27 cellular contexts compared by ENCODE assay signal in the genomic region with DNA sequence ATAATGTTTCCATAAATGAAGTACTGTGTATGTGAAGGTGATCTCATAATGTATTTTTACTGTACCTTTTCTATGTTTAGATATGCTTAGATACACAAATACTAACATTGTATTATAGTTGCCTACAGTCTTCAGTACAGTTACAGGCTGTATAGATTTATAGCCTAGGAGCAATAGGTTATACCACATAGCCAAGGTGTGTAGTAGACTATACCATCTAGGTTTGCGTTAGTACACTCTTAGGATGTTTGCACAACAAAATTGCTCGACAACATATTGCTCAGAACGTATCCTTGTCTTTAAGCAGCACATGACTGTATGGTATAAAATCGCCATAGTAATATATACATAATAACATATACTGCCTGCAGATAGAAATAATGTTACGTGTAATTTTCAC. TPM values are rescaled to one million over a fixed set of nuclear protein-coding genes. Genes with fewer than 3 reads are reported as not detected.
DNase-seq lines count a peak whose midpoint lies in the region; ATAC-seq, FAIRE-seq and TF ChIP-seq lines count a peak whose summit lies in the region.
"Had no signal": no experiment of that assay in that cellular context is flagged by ENCODE, and none has a peak within 500 bp of the region (broad histone marks: within the 10 kb centered on the region; RNA-seq: fewer than 3 reads in every experiment).

No MANE protein-coding gene starts in this region.

- H3K27me3 ChIP-seq in cardiac muscle cell (no peaks in the 10 kb centered on the region), right atrium auricular region (no peaks in the 10 kb centered on the region), Caco-2 (replicated peaks; ENCODE audit: control insufficient read depth, insufficient read depth, low read length) (no peaks in the 10 kb centered on the region)
- H3K27me3 ChIP-seq: BLaER1 had no signal

- intact Hi-C loops in left colon (cut with DNase I, micrococcal nuclease): no loop called here
- intact Hi-C loops in Caco-2 (cut with micrococcal nuclease; ENCODE audit: unreplicated experiment): no loop called here

- H3K36me3 ChIP-seq in cardiac muscle cell (peaks cover 9% of the 10 kb centered on the region), right atrium auricular region (peaks cover 5% of the 10 kb centered on the region), Caco-2 (ENCODE audit: control insufficient read depth, insufficient read depth, low read length) (no peaks in the 10 kb centered on the region; the same call in none of the 2 replicates)

- H3K27me3 Mint-ChIP-seq in Caco-2 (ENCODE audit: insufficient read depth, unreplicated experiment): no peaks in the 10 kb centered on the region
- H3K27me3 Mint-ChIP-seq: CD4-positive, alpha-beta memory T cell had no signal

- TF ChIP-seq CTCF in cardiac muscle cell (IDR thresholded peaks at IDR 0.05; ENCODE audit: low read depth, low read length): no peak
- TF ChIP-seq CTCF in right atrium auricular region (IDR thresholded peaks at IDR 0.05): no peak
- no peak for TF ChIP-seq CTCF in Caco-2 (IDR thresholded peaks at IDR 0.05; ENCODE audit: insufficient read depth in 1 of 2, low read depth in 1 of 2, low read length in 1 of 2, severe bottlenecking in 1 of 2, unreplicated experiment in 1 of 2)

- peak; percentile 46 for FAIRE-seq in GM12892 (lab: Jason Lieb, UNC)
- FAIRE-seq: GM12878, RCC 7860 had no signal

- no TSS peak for BruUV-seq in Caco-2 (replicated peaks; lab: Mats Ljungman, UMichigan)

- H3K27ac Mint-ChIP-seq in Caco-2 (ENCODE audit: unreplicated experiment): no peak overlapping the region

- H3K9me3 Mint-ChIP-seq in Caco-2 (ENCODE audit: unreplicated experiment): no peaks in the 10 kb centered on the region
- H3K9me3 Mint-ChIP-seq: CD4-positive, alpha-beta memory T cell had no signal

- POLR2A ChIA-PET in Caco-2 (lab: Charles Lee): no interaction called here

- no peak overlapping the region for H3K4me3 ChIP-seq in cardiac muscle cell
- no peak overlapping the region for H3K4me3 ChIP-seq in right atrium auricular region
- no peak overlapping the region for H3K4me3 ChIP-seq in Caco-2 (ENCODE audit: low read depth, low read length)
- H3K4me3 ChIP-seq: BLaER1, GM12878, HAP-1, SK-N-MC had no signal

- no peak for DNase-seq in cardiac muscle cell (ENCODE audit: low read depth in 1 of 2, low spot score in 1 of 2)
- no peak for DNase-seq in right atrium auricular region (ENCODE audit: low spot score)
- DNase-seq in GM12892 (ENCODE audit: insufficient read length): no peak
- no peak for DNase-seq in left colon
- no peak for DNase-seq in Caco-2
- DNase-seq in putamen (ENCODE audit: low spot score): no peak
- no peak for DNase-seq in COR-L47 (lab: John Stamatoyannopoulos, UW)
- DNase-seq: CD4-positive, alpha-beta memory T cell; DMS 273 treated with DMSO at 0.1 percent for 48 hours; DMS79; EL; GDM1; GOT3; NCI-H1105; NCI-H1436 treated with DMSO at 0.1 percent for 48 hours; NCI-H187 treated with DMSO at 0.1 percent for 48 hours; NCI-H2171 treated with DMSO at 0.1 percent for 48 hours; NCI-H345; NCI-H510A treated with DMSO at 0.1 percent for 48 hours; NCI-H748 treated with DMSO at 0.1 percent for 48 hours; SIG-M5 had no signal

- no peak for TF ChIP-seq POLR2A in GM12892 (IDR thresholded peaks at IDR 0.05; ENCODE audit: low read depth, low read length)

- H3K4me3 Mint-ChIP-seq in Caco-2 (ENCODE audit: unreplicated experiment): no peak overlapping the region

- CTCF ChIA-PET in Caco-2 (lab: Charles Lee): no interaction called here

- peak overlapping the region; percentile 63 for H3K27ac ChIP-seq in cardiac muscle cell
- H3K27ac ChIP-seq in right atrium auricular region: no peak overlapping the region
- H3K27ac ChIP-seq: BLaER1, HL-60 had no signal

- H3K4me1 Mint-ChIP-seq in Caco-2 (ENCODE audit: low read depth, unreplicated experiment): peaks cover 49% of the 10 kb centered on the region

- H3K36me3 Mint-ChIP-seq in Caco-2 (ENCODE audit: insufficient read depth, unreplicated experiment): peaks cover 65% of the 10 kb centered on the region

- H3K9me3 ChIP-seq in cardiac muscle cell (ENCODE audit: low read depth) (no peaks in the 10 kb centered on the region), right atrium auricular region (no peaks in the 10 kb centered on the region), Caco-2 (no peaks in the 10 kb centered on the region)
- H3K9me3 ChIP-seq: BLaER1, HAP-1 had no signal

- H3K4me1 ChIP-seq in cardiac muscle cell (ENCODE audit: low read depth): peaks cover 56% of the 10 kb centered on the region
- H3K4me1 ChIP-seq in right atrium auricular region: peaks cover 0 to 53% of the 10 kb centered on the region in 2 donors
- peaks cover 45% of the 10 kb centered on the region for H3K4me1 ChIP-seq in Caco-2

- peak; percentile 91 for ATAC-seq in left colon
- ATAC-seq: GM12878 had no signal

RNA-seq across cellular contexts. Expression of a gene that starts 42.9 kb away (rescaled TPM):
- total RNA-seq in cardiac muscle cell (113 and 141 TPM in 2 replicates), right atrium auricular region (10 to 100 TPM; 75.4 to 94.1 TPM), left colon (100 to 1,000 TPM in 1 of 2 donors, 10 to 100 TPM in 1; 96.9 to 112 TPM), Caco-2 (2022) (196 TPM in 2 replicates)
- 72.2 and 109 TPM in 2 replicates for polyA plus RNA-seq in cardiac muscle cell
- 77.0 TPM for polyA plus RNA-seq in GM12892 (2012; ENCODE audit: missing spikeins)
